In the genomic region with DNA sequence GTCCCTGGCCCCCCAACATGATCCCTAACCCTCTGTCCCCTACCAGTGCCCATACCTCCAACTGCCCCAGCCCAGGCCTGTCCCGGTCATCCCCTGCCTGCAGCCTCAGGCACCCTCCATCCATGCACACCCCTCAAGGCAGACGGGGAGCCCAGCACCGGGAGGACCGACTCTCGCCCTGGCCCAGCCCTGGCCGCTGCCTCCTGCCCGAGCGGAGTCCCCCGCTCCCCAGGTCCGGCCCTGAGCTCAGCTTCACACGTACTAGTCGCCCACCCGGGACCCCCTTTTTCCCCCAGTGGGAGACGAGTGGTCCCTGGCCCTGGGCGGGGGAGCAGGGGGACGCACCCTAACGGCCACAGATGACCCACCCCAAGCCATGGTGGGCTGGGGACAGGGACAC, we compare ENCODE assay signal across 1 cellular context.
TF ChIP-seq lines count a peak whose summit lies in the region.

No MANE protein-coding gene starts in this region.

TF ChIP-seq in WTC11, 78 proteins besides CTCF, POLR2A, EP300 and RAD21:
- TF ChIP-seq FOXJ3 (CRISPR knock-in tag; IDR thresholded peaks at IDR 0.05; ENCODE audit: borderline replicate concordance) (no peak), SMAD4 (CRISPR knock-in tag; IDR thresholded peaks at IDR 0.05) (no peak), ESRRA (CRISPR knock-in tag; IDR thresholded peaks at IDR 0.05; ENCODE audit: borderline replicate concordance) (no peak), ZNF671 (CRISPR knock-in tag; IDR thresholded peaks at IDR 0.05) (no peak), NR3C1 (CRISPR knock-in tag; conservative IDR thresholded peaks at IDR 0.05; ENCODE audit: low read depth) (no peak), ZNF263 (CRISPR knock-in tag; IDR thresholded peaks at IDR 0.05; ENCODE audit: low read depth) (no peak), NR2C2 (CRISPR knock-in tag; IDR thresholded peaks at IDR 0.05) (no peak), IRF2 (CRISPR knock-in tag; IDR thresholded peaks at IDR 0.05; ENCODE audit: borderline replicate concordance, low read depth) (no peak), PRRX2 (CRISPR knock-in tag; IDR thresholded peaks at IDR 0.05) (no peak)
- TF ChIP-seq, protein P1, sequence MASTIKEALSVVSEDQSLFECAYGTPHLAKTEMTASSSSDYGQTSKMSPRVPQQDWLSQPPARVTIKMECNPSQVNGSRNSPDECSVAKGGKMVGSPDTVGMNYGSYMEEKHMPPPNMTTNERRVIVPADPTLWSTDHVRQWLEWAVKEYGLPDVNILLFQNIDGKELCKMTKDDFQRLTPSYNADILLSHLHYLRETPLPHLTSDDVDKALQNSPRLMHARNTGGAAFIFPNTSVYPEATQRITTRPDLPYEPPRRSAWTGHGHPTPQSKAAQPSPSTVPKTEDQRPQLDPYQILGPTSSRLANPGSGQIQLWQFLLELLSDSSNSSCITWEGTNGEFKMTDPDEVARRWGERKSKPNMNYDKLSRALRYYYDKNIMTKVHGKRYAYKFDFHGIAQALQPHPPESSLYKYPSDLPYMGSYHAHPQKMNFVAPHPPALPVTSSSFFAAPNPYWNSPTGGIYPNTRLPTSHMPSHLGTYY (CRISPR knock-in tag; IDR thresholded peaks at IDR 0.05): no peak
- TF ChIP-seq, protein P2, sequence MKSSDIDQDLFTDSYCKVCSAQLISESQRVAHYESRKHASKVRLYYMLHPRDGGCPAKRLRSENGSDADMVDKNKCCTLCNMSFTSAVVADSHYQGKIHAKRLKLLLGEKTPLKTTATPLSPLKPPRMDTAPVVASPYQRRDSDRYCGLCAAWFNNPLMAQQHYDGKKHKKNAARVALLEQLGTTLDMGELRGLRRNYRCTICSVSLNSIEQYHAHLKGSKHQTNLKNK (CRISPR knock-in tag; IDR thresholded peaks at IDR 0.05): no peak
TF ChIP-seq in WTC11: peak in this region for 0.
